9 cellular contexts compared by ENCODE assay signal in the genomic region with DNA sequence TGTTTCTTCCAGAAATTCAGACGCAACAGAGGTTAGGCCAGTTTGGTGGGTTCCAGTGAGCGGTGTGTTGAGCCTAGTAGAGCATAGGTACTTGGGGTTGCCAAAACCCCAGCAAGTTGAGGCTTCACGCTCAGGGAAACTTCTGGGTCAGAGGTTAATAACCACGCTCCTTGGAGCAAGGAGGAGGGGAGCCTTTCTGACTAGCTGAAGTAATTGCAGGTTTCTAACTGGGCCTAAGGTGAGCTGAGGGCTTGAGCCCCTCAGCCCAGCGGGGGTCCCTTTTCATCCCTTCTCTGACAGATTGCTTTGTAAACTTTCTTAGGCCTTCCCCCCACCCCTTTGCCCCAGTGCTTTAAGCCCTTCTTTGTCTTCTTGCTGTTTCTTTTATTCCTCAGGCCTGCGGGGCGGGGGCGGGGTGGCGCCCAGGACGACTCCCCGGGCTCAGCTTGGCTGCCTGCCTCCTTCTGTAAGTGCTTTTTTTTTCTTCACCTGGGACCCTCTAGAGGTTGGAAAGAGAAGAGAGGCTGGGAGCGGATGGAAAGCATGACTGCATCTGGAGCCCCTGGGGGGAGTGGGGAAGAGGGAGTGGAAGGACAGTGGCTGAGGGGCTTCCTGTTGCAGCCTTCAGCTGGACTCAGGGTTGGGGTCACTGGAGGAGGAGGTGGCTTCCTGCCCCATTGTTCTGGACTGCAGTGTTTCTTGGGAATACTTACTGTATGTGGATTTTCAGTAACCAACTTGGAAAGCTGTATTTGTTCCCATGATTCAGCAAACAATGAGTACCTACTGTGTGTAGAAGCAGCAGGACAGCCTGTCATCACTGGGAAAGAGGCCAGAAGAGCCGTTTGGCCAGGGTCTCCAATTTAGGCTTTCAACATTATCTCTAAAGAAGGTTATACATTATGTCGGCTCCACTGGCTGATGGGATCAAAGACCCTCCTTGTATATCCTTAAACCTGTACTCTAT. TPM values are rescaled to one million over a fixed set of nuclear protein-coding genes. Genes with fewer than 3 reads are reported as not detected.
DNase-seq lines count a peak whose midpoint lies in the region; ATAC-seq and TF ChIP-seq lines count a peak whose summit lies in the region.
"Had no signal": no experiment of that assay in that cellular context is flagged by ENCODE, and none has a peak within 500 bp of the region (broad histone marks: within the 10 kb centered on the region; RNA-seq: fewer than 3 reads in every experiment).

No MANE protein-coding gene starts in this region.

- DNase-seq in CMK (ENCODE audit: low read depth): peak; percentile 37
- DNase-seq in NCI-H2171 (lab: John Stamatoyannopoulos, UW): peak; percentile 87
- peak; percentile 91 for DNase-seq in ecto neural progenitor cell (ENCODE audit: low spot score)
- DNase-seq in neural progenitor cell (ENCODE audit: low spot score): peak; percentile 97
- no peak for DNase-seq in NK-92 (lab: John Stamatoyannopoulos, UW; ENCODE audit: unreplicated experiment)
- DNase-seq in 8988T: no peak
- DNase-seq in head of caudate nucleus: no peak
- DNase-seq: stimulated activated naive CD8-positive, alpha-beta T cell treated with anti-CD3 and anti-CD28 coated beads, Interleukin-15, Interleukin-2, amounts not matched to agents 100 U/mL and 50 U/mL, for 24 hours had no signal

- TF ChIP-seq CTCF in neural progenitor cell (IDR thresholded peaks at IDR 0.05): peak; percentile 49

- peaks cover 54% of the 10 kb centered on the region for H3F3A ChIP-seq in neural progenitor cell (ENCODE audit: low read depth)

- H2AFZ ChIP-seq in neural progenitor cell (replicated peaks): no peak overlapping the region

- no peak overlapping the region for H3K9ac ChIP-seq in neural progenitor cell

- H3K4me2 ChIP-seq in neural progenitor cell: peak overlapping the region; percentile 93

- peak overlapping the region; percentile 96 for H3K4me3 Mint-ChIP-seq in neural progenitor cell

- intact Hi-C loops in head of caudate nucleus (cut with DNase I): no loop called here

- H3K79me2 ChIP-seq in neural progenitor cell (ENCODE audit: low read depth): peaks cover 20% of the 10 kb centered on the region

- ATAC-seq in HG03039 (IDR thresholded peaks at IDR 0.05; ENCODE audit: unreplicated experiment): no peak
- ATAC-seq: stimulated activated naive CD8-positive, alpha-beta T cell treated with anti-CD3 and anti-CD28 coated beads, Interleukin-15, Interleukin-2, amounts not matched to agents 100 U/mL and 50 U/mL, for 24 hours had no signal

- H3K36me3 ChIP-seq in neural progenitor cell: no peaks in the 10 kb centered on the region

- H3K9me3 Mint-ChIP-seq in neural progenitor cell: peaks cover 13% of the 10 kb centered on the region

- peak overlapping the region; percentile 77 for H3K27ac ChIP-seq in neural progenitor cell

- H3K4me1 Mint-ChIP-seq in neural progenitor cell: peaks cover 74% of the 10 kb centered on the region

- H3K27me3 ChIP-seq in neural progenitor cell: peaks cover 54% of the 10 kb centered on the region

- peaks cover 21% of the 10 kb centered on the region for H4K20me1 ChIP-seq in neural progenitor cell (ENCODE audit: low read depth)

- H3K4me1 ChIP-seq in neural progenitor cell: peaks cover 42% of the 10 kb centered on the region

- peaks cover 29% of the 10 kb centered on the region for H3K36me3 Mint-ChIP-seq in neural progenitor cell

- H3K9me3 ChIP-seq in neural progenitor cell (ENCODE audit: low read depth): no peaks in the 10 kb centered on the region

- H3K4me3 ChIP-seq in neural progenitor cell: peak overlapping the region; percentile 79

- peak overlapping the region; percentile 99 for H3K27ac Mint-ChIP-seq in neural progenitor cell

- peaks cover 6% of the 10 kb centered on the region for H3K27me3 Mint-ChIP-seq in neural progenitor cell (ENCODE audit: insufficient read depth, low read depth)

RNA-seq across cellular contexts. Expression of a gene that starts 1.4 kb away (rescaled TPM):
- 10.4 and 15.4 TPM in 2 replicates for total RNA-seq in neural progenitor cell (ENCODE audit: low replicate concordance)

RNA-seq across cellular contexts. Expression of a gene that starts 26.9 kb away (rescaled TPM):
- total RNA-seq in neural progenitor cell (ENCODE audit: low replicate concordance): 231 and 317 TPM in 2 replicates

RNA-seq across cellular contexts. Expression of a gene that starts 53.5 kb away (rescaled TPM):
- total RNA-seq in neural progenitor cell (ENCODE audit: low replicate concordance): 0.53 and 0.54 TPM in 2 replicates

Comparison
In these comparisons a context has a peak if more than half of its experiments do, and no peak if none do; other contexts are left out.
1. DNase-seq: peak in CMK (single experiment), NCI-H2171 (single experiment), ecto neural progenitor cell (single experiment) and neural progenitor cell (single experiment); none in NK-92 (single experiment), 8988T (single experiment) and head of caudate nucleus (0 of 42).